In genomic region chr3:24830230-24831152, GRCh38 we compare ENCODE assay signal across 9 cellular contexts.
DNase-seq lines count a peak whose midpoint lies in the region; ATAC-seq and TF ChIP-seq lines count a peak whose summit lies in the region.
"Had no signal": no experiment of that assay in that cellular context is flagged by ENCODE, and none has a peak within 500 bp of the region (broad histone marks: within the 10 kb centered on the region; RNA-seq: fewer than 3 reads in every experiment).

No MANE protein-coding gene starts in this region.

- H3K9me3 Mint-ChIP-seq in chondrocyte (ENCODE audit: low read depth), result no peaks in the 10 kb centered on the region

- intact Hi-C loops in left lung (cut with DNase I), result no loop called here

- H3K36me3 Mint-ChIP-seq in chondrocyte (ENCODE audit: low read depth), result no peaks in the 10 kb centered on the region
- H3K36me3 Mint-ChIP-seq: activated naive CD8-positive, alpha-beta T cell had no signal

- H3K27me3 ChIP-seq in left lung (peaks cover 0 to 39% of the 10 kb centered on the region in 2 donors), subcutaneous abdominal adipose tissue (ENCODE audit: control insufficient read depth in 5 of 5, insufficient read depth in 4 of 5, low read length in 5 of 5) (peaks cover 0 to 14% (median 11%) of the 10 kb centered on the region in 5 donors)

- H3K9me3 ChIP-seq in left lung (no peaks in the 10 kb centered on the region), subcutaneous abdominal adipose tissue (ENCODE audit: control insufficient read depth in 5 of 5, low read length in 5 of 5) (no peaks in the 10 kb centered on the region)

- DNase-seq in DMS 273 (lab: John Stamatoyannopoulos, UW; ENCODE audit: unreplicated experiment) (peak; percentile 20), DMS 273 treated with DMSO at 0.1 percent for 48 hours (lab: John Stamatoyannopoulos, UW) (no peak), chondrocyte (ENCODE audit: low spot score) (no peak), left lung (peak in 1 of 2 donors; percentile 73), NCI-H187 treated with DMSO at 0.1 percent for 48 hours (lab: John Stamatoyannopoulos, UW) (no peak)

- no peak overlapping the region for H3K27ac Mint-ChIP-seq in chondrocyte (ENCODE audit: unreplicated experiment)
- H3K27ac Mint-ChIP-seq: activated naive CD8-positive, alpha-beta T cell had no signal

- H3K27me3 Mint-ChIP-seq in chondrocyte (ENCODE audit: low read depth), result peaks cover 23% of the 10 kb centered on the region

- TF ChIP-seq CTCF in chondrocyte (IDR thresholded peaks at IDR 0.05), result no peak
- no peak for TF ChIP-seq CTCF in left lung (IDR thresholded peaks at IDR 0.05)

- peaks cover 10% of the 10 kb centered on the region for H3K4me1 Mint-ChIP-seq in chondrocyte (ENCODE audit: low read depth)

- ATAC-seq in left lung, result peak; percentile 24
- no peak for ATAC-seq in GM21526 (IDR thresholded peaks at IDR 0.05; ENCODE audit: low FRiP score, unreplicated experiment)
- ATAC-seq in GM19351 (IDR thresholded peaks at IDR 0.05; ENCODE audit: unreplicated experiment), result no peak

- H3K4me3 Mint-ChIP-seq in chondrocyte (ENCODE audit: unreplicated experiment), result peak overlapping the region; percentile 83
- H3K4me3 Mint-ChIP-seq: activated naive CD8-positive, alpha-beta T cell had no signal

- H3K9ac ChIP-seq in subcutaneous abdominal adipose tissue (ENCODE audit: low read length in 5 of 5), result no peak overlapping the region

- H3K27ac ChIP-seq in left lung (no peak overlapping the region), subcutaneous abdominal adipose tissue (ENCODE audit: low read depth, low read length) (no peak overlapping the region)

- peaks cover 0 to 15% of the 10 kb centered on the region in 2 donors for H3K4me1 ChIP-seq in left lung
- H3K4me1 ChIP-seq in subcutaneous abdominal adipose tissue (ENCODE audit: control insufficient read depth in 5 of 5, insufficient read depth in 5 of 5, low read length in 5 of 5), result peaks cover 0 to 19% (median 15%) of the 10 kb centered on the region in 5 donors

- H3K4me3 ChIP-seq in left lung (peak overlapping the region in 1 of 2 donors; percentile 44), subcutaneous abdominal adipose tissue (ENCODE audit: low read depth in 1 of 5, low read length in 5 of 5) (peak overlapping the region; percentile 54 to 67 (median 56))

- H3K36me3 ChIP-seq in left lung, result no peaks in the 10 kb centered on the region
- H3K36me3 ChIP-seq in subcutaneous abdominal adipose tissue (ENCODE audit: control insufficient read depth in 5 of 5, insufficient read depth in 5 of 5, low read length in 5 of 5), result no peaks in the 10 kb centered on the region
